Comparison of ENCODE assay signal across 1 cellular context in genomic region chr19:54463531-54464043, GRCh38.
TF ChIP-seq lines count a peak whose summit lies in the region.

Gene LENG9, minus strand, starts transcription at chr19:54463778. Its CDS starts 252 bp downstream, at chr19:54463526.

TF ChIP-seq in HepG2, 621 proteins besides CTCF, POLR2A, EP300 and RAD21 (continued from another document and continues in another):
- TF ChIP-seq, protein P1, sequence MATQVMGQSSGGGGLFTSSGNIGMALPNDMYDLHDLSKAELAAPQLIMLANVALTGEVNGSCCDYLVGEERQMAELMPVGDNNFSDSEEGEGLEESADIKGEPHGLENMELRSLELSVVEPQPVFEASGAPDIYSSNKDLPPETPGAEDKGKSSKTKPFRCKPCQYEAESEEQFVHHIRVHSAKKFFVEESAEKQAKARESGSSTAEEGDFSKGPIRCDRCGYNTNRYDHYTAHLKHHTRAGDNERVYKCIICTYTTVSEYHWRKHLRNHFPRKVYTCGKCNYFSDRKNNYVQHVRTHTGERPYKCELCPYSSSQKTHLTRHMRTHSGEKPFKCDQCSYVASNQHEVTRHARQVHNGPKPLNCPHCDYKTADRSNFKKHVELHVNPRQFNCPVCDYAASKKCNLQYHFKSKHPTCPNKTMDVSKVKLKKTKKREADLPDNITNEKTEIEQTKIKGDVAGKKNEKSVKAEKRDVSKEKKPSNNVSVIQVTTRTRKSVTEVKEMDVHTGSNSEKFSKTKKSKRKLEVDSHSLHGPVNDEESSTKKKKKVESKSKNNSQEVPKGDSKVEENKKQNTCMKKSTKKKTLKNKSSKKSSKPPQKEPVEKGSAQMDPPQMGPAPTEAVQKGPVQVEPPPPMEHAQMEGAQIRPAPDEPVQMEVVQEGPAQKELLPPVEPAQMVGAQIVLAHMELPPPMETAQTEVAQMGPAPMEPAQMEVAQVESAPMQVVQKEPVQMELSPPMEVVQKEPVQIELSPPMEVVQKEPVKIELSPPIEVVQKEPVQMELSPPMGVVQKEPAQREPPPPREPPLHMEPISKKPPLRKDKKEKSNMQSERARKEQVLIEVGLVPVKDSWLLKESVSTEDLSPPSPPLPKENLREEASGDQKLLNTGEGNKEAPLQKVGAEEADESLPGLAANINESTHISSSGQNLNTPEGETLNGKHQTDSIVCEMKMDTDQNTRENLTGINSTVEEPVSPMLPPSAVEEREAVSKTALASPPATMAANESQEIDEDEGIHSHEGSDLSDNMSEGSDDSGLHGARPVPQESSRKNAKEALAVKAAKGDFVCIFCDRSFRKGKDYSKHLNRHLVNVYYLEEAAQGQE (IDR thresholded peaks at IDR 0.05; ENCODE audit: borderline replicate concordance in 1 of 2, low read depth in 1 of 2, low read length in 2 of 2), result no peak
- no peak for TF ChIP-seq CEBPG (CRISPR knock-in tag; IDR thresholded peaks at IDR 0.05)
- TF ChIP-seq ZNF691 (CRISPR knock-in tag; IDR thresholded peaks at IDR 0.05; ENCODE audit: borderline replicate concordance, low read depth), result no peak; the same call in 1 of the 2 replicates
- no peak for TF ChIP-seq FOXM1 (CRISPR knock-in tag; IDR thresholded peaks at IDR 0.05)
- TF ChIP-seq FOXC1 (CRISPR knock-in tag; IDR thresholded peaks at IDR 0.05; ENCODE audit: borderline replicate concordance), result no peak
- TF ChIP-seq SIN3A (IDR thresholded peaks at IDR 0.05; ENCODE audit: borderline replicate concordance, low read depth, low read length), result peak; percentile 76; the same call in 1 of the 2 replicates
- no peak for TF ChIP-seq ZNF576 (CRISPR knock-in tag; IDR thresholded peaks at IDR 0.05)
- TF ChIP-seq RERE (CRISPR knock-in tag; IDR thresholded peaks at IDR 0.05; ENCODE audit: low read depth), result no peak
- no peak for TF ChIP-seq ADNP (CRISPR knock-in tag; IDR thresholded peaks at IDR 0.05)
- TF ChIP-seq SUZ12 (IDR thresholded peaks at IDR 0.05; ENCODE audit: low read depth, low read length), result no peak
- no peak for TF ChIP-seq ETS1 (CRISPR knock-in tag; IDR thresholded peaks at IDR 0.05)
- peak; percentile 72; the same call in 1 of the 2 replicates for TF ChIP-seq NRL (CRISPR knock-in tag; IDR thresholded peaks at IDR 0.05; ENCODE audit: borderline replicate concordance)
- TF ChIP-seq ZNF263 (CRISPR knock-in tag; IDR thresholded peaks at IDR 0.05), result no peak
- TF ChIP-seq, protein P2, sequence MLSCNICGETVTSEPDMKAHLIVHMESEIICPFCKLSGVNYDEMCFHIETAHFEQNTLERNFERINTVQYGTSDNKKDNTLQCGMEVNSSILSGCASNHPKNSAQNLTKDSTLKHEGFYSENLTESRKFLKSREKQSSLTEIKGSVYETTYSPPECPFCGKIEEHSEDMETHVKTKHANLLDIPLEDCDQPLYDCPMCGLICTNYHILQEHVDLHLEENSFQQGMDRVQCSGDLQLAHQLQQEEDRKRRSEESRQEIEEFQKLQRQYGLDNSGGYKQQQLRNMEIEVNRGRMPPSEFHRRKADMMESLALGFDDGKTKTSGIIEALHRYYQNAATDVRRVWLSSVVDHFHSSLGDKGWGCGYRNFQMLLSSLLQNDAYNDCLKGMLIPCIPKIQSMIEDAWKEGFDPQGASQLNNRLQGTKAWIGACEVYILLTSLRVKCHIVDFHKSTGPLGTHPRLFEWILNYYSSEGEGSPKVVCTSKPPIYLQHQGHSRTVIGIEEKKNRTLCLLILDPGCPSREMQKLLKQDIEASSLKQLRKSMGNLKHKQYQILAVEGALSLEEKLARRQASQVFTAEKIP (CRISPR knock-in tag; IDR thresholded peaks at IDR 0.05; ENCODE audit: borderline replicate concordance), result no peak
- peak; percentile 45; the same call in 1 of the 2 replicates for TF ChIP-seq ZNF768 (CRISPR knock-in tag; IDR thresholded peaks at IDR 0.05)
- TF ChIP-seq NR1H2 (CRISPR knock-in tag; IDR thresholded peaks at IDR 0.05; ENCODE audit: borderline replicate concordance, low read depth), result no peak
- TF ChIP-seq XRCC5 (optimal IDR thresholded peaks at IDR 0.05; ENCODE audit: low read length), result no peak
- peak; percentile 82; the same call in 1 of the 2 replicates for TF ChIP-seq MAX (IDR thresholded peaks at IDR 0.05)
- TF ChIP-seq, protein P3, sequence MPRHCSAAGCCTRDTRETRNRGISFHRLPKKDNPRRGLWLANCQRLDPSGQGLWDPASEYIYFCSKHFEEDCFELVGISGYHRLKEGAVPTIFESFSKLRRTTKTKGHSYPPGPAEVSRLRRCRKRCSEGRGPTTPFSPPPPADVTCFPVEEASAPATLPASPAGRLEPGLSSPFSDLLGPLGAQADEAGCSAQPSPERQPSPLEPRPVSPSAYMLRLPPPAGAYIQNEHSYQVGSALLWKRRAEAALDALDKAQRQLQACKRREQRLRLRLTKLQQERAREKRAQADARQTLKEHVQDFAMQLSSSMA (CRISPR knock-in tag; IDR thresholded peaks at IDR 0.05), result no peak
- TF ChIP-seq, protein P4, sequence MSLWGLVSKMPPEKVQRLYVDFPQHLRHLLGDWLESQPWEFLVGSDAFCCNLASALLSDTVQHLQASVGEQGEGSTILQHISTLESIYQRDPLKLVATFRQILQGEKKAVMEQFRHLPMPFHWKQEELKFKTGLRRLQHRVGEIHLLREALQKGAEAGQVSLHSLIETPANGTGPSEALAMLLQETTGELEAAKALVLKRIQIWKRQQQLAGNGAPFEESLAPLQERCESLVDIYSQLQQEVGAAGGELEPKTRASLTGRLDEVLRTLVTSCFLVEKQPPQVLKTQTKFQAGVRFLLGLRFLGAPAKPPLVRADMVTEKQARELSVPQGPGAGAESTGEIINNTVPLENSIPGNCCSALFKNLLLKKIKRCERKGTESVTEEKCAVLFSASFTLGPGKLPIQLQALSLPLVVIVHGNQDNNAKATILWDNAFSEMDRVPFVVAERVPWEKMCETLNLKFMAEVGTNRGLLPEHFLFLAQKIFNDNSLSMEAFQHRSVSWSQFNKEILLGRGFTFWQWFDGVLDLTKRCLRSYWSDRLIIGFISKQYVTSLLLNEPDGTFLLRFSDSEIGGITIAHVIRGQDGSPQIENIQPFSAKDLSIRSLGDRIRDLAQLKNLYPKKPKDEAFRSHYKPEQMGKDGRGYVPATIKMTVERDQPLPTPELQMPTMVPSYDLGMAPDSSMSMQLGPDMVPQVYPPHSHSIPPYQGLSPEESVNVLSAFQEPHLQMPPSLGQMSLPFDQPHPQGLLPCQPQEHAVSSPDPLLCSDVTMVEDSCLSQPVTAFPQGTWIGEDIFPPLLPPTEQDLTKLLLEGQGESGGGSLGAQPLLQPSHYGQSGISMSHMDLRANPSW (CRISPR knock-in tag; IDR thresholded peaks at IDR 0.05; ENCODE audit: borderline replicate concordance), result no peak
- no peak for TF ChIP-seq ZNF251 (CRISPR knock-in tag; IDR thresholded peaks at IDR 0.05)
- TF ChIP-seq MAF1 (CRISPR knock-in tag; IDR thresholded peaks at IDR 0.05; ENCODE audit: borderline replicate concordance), result no peak
- TF ChIP-seq ZSCAN22 (CRISPR knock-in tag; IDR thresholded peaks at IDR 0.05), result no peak
- no peak for TF ChIP-seq ZNF510 (CRISPR knock-in tag; IDR thresholded peaks at IDR 0.05; ENCODE audit: low read depth)
- no peak for TF ChIP-seq ZNF460 (CRISPR knock-in tag; IDR thresholded peaks at IDR 0.05; ENCODE audit: borderline replicate concordance)
- peak; percentile 36; the same call in 1 of the 2 replicates for TF ChIP-seq ZNF317 (CRISPR knock-in tag; IDR thresholded peaks at IDR 0.05)
- 0 out of 2 replicates have a peak, but pooled peaks have one; percentile 8 for TF ChIP-seq ELF3 (CRISPR knock-in tag; IDR thresholded peaks at IDR 0.05)
- no peak for TF ChIP-seq MAFF (IDR thresholded peaks at IDR 0.05; ENCODE audit: low read depth, low read length)
- TF ChIP-seq TAF1 (CRISPR knock-in tag; IDR thresholded peaks at IDR 0.05), result peak; percentile 74
- no peak for TF ChIP-seq ZNF839 (CRISPR knock-in tag; IDR thresholded peaks at IDR 0.05; ENCODE audit: borderline replicate concordance)
- TF ChIP-seq HDAC1 (CRISPR knock-in tag; IDR thresholded peaks at IDR 0.05), result peak; percentile 55; the same call in 1 of the 2 replicates
- no peak for TF ChIP-seq ZFP36 (IDR thresholded peaks at IDR 0.05; ENCODE audit: borderline replicate concordance, low read depth, low read length, partially characterized antibody)
- TF ChIP-seq ZNF563 (CRISPR knock-in tag; IDR thresholded peaks at IDR 0.05), result no peak
- no peak for TF ChIP-seq ZNF136 (CRISPR knock-in tag; IDR thresholded peaks at IDR 0.05; ENCODE audit: low read depth)
- TF ChIP-seq, protein P5, sequence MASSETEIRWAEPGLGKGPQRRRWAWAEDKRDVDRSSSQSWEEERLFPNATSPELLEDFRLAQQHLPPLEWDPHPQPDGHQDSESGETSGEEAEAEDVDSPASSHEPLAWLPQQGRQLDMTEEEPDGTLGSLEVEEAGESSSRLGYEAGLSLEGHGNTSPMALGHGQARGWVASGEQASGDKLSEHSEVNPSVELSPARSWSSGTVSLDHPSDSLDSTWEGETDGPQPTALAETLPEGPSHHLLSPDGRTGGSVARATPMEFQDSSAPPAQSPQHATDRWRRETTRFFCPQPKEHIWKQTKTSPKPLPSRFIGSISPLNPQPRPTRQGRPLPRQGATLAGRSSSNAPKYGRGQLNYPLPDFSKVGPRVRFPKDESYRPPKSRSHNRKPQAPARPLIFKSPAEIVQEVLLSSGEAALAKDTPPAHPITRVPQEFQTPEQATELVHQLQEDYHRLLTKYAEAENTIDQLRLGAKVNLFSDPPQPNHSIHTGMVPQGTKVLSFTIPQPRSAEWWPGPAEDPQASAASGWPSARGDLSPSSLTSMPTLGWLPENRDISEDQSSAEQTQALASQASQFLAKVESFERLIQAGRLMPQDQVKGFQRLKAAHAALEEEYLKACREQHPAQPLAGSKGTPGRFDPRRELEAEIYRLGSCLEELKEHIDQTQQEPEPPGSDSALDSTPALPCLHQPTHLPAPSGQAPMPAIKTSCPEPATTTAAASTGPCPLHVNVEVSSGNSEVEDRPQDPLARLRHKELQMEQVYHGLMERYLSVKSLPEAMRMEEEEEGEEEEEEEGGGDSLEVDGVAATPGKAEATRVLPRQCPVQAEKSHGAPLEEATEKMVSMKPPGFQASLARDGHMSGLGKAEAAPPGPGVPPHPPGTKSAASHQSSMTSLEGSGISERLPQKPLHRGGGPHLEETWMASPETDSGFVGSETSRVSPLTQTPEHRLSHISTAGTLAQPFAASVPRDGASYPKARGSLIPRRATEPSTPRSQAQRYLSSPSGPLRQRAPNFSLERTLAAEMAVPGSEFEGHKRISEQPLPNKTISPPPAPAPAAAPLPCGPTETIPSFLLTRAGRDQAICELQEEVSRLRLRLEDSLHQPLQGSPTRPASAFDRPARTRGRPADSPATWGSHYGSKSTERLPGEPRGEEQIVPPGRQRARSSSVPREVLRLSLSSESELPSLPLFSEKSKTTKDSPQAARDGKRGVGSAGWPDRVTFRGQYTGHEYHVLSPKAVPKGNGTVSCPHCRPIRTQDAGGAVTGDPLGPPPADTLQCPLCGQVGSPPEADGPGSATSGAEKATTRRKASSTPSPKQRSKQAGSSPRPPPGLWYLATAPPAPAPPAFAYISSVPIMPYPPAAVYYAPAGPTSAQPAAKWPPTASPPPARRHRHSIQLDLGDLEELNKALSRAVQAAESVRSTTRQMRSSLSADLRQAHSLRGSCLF (CRISPR knock-in tag; IDR thresholded peaks at IDR 0.05; ENCODE audit: borderline replicate concordance), result no peak
